In genomic region chr7:80838643-80839042, GRCh38 we compare ENCODE assay signal across 2 cellular contexts.
TF ChIP-seq lines count a peak whose summit lies in the region.

No MANE protein-coding gene starts in this region.

TF ChIP-seq in SK-N-SH treated with all-trans-retinoic acid at 6 μM for 48 hours, 23 proteins besides CTCF, POLR2A, EP300 and RAD21 (continued from another document):
- TF ChIP-seq PATZ1 (CRISPR knock-in tag; IDR thresholded peaks at IDR 0.05; ENCODE audit: borderline replicate concordance): no peak
TF ChIP-seq in SK-N-SH treated with all-trans-retinoic acid at 6 μM for 48 hours: peak in this region for 1.

TF ChIP-seq in SK-N-SH, 30 proteins besides CTCF, POLR2A, EP300 and RAD21 (continued from another document):
- TF ChIP-seq SIN3A (IDR thresholded peaks at IDR 0.05; ENCODE audit: borderline replicate concordance, low read depth, low read length) (no peak), NRF1 (IDR thresholded peaks at IDR 0.05; ENCODE audit: low read depth, low read length) (no peak), CHD2 (IDR thresholded peaks at IDR 0.05; ENCODE audit: low read length, partially characterized antibody) (no peak), TCF12 (IDR thresholded peaks at IDR 0.05) (no peak), MEF2A (IDR thresholded peaks at IDR 0.05; ENCODE audit: borderline replicate concordance, low read depth) (no peak), USF1 (IDR thresholded peaks at IDR 0.05; ENCODE audit: borderline replicate concordance, low read depth) (no peak), EZH2phosphoT487 (IDR thresholded peaks at IDR 0.05; ENCODE audit: borderline replicate concordance, low read depth) (no peak), YY1 (IDR thresholded peaks at IDR 0.05; ENCODE audit: low read depth) (no peak), MXI1 (IDR thresholded peaks at IDR 0.05; ENCODE audit: low read depth, low read length) (no peak), POLR2AphosphoS5 (IDR thresholded peaks at IDR 0.05; ENCODE audit: low read depth, low read length) (no peak), ELF1 (IDR thresholded peaks at IDR 0.05) (no peak), MAX (IDR thresholded peaks at IDR 0.05; ENCODE audit: low read depth) (no peak)
- TF ChIP-seq, protein P1, sequence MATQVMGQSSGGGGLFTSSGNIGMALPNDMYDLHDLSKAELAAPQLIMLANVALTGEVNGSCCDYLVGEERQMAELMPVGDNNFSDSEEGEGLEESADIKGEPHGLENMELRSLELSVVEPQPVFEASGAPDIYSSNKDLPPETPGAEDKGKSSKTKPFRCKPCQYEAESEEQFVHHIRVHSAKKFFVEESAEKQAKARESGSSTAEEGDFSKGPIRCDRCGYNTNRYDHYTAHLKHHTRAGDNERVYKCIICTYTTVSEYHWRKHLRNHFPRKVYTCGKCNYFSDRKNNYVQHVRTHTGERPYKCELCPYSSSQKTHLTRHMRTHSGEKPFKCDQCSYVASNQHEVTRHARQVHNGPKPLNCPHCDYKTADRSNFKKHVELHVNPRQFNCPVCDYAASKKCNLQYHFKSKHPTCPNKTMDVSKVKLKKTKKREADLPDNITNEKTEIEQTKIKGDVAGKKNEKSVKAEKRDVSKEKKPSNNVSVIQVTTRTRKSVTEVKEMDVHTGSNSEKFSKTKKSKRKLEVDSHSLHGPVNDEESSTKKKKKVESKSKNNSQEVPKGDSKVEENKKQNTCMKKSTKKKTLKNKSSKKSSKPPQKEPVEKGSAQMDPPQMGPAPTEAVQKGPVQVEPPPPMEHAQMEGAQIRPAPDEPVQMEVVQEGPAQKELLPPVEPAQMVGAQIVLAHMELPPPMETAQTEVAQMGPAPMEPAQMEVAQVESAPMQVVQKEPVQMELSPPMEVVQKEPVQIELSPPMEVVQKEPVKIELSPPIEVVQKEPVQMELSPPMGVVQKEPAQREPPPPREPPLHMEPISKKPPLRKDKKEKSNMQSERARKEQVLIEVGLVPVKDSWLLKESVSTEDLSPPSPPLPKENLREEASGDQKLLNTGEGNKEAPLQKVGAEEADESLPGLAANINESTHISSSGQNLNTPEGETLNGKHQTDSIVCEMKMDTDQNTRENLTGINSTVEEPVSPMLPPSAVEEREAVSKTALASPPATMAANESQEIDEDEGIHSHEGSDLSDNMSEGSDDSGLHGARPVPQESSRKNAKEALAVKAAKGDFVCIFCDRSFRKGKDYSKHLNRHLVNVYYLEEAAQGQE (IDR thresholded peaks at IDR 0.05; ENCODE audit: low read depth, low read length): no peak
